In genomic region chr9:130346431-130346830, GRCh38 we compare ENCODE assay signal across 2 cellular contexts.
TF ChIP-seq lines count a peak whose summit lies in the region.

No MANE protein-coding gene starts in this region.

TF ChIP-seq in GM23338, 12 proteins besides CTCF, POLR2A, EP300 and RAD21 (continued from another document):
- TF ChIP-seq ZNF462 (CRISPR knock-in tag; IDR thresholded peaks at IDR 0.05), result no peak
- no peak for TF ChIP-seq ETS1 (IDR thresholded peaks at IDR 0.05)
- TF ChIP-seq JUNB (IDR thresholded peaks at IDR 0.05; ENCODE audit: unreplicated experiment), result no peak
- no peak for TF ChIP-seq REST (IDR thresholded peaks at IDR 0.05; ENCODE audit: unreplicated experiment)
- no peak for TF ChIP-seq NANOG (IDR thresholded peaks at IDR 0.05; ENCODE audit: borderline replicate concordance)
- TF ChIP-seq EZH2 (IDR thresholded peaks at IDR 0.05; ENCODE audit: low read depth, unreplicated experiment), result no peak
- no peak for TF ChIP-seq POLR2AphosphoS5 (IDR thresholded peaks at IDR 0.05; ENCODE audit: low read depth)
- no peak for TF ChIP-seq STAT1 (IDR thresholded peaks at IDR 0.05; ENCODE audit: unreplicated experiment)
TF ChIP-seq in GM23338: peak in this region for 0.

TF ChIP-seq in HEK293, 187 proteins besides CTCF, POLR2A, EP300 and RAD21 (continued from another document):
- no peak for TF ChIP-seq REST (tag by site-specific recombination; IDR thresholded peaks at IDR 0.05)
- peak; percentile 59 for TF ChIP-seq ZIC2 (tag by site-specific recombination; IDR thresholded peaks at IDR 0.05)
- no peak for TF ChIP-seq OSR2 (tag by site-specific recombination; IDR thresholded peaks at IDR 0.05)
- no peak for TF ChIP-seq ZSCAN4 (tag by site-specific recombination; IDR thresholded peaks at IDR 0.05)
- TF ChIP-seq ZNF239 (tag by site-specific recombination; IDR thresholded peaks at IDR 0.05), result no peak
- TF ChIP-seq KLF9 (tag by site-specific recombination; IDR thresholded peaks at IDR 0.05; ENCODE audit: low read depth), result peak; percentile 37; the same call in 1 of the 2 replicates
- TF ChIP-seq ZNF585B (tag by site-specific recombination; IDR thresholded peaks at IDR 0.05), result no peak
- no peak for TF ChIP-seq ZNF354C (tag by site-specific recombination; IDR thresholded peaks at IDR 0.05; ENCODE audit: borderline replicate concordance, low read depth)
